18 cellular contexts compared by ENCODE assay signal in genomic region chr17:35065880-35066279, GRCh38. TPM values are rescaled to one million over a fixed set of nuclear protein-coding genes. Genes with fewer than 3 reads are reported as not detected.
"Had no signal": no experiment of that assay in that cellular context is flagged by ENCODE, and none has a peak within 500 bp of the region (broad histone marks: within the 10 kb centered on the region; RNA-seq: fewer than 3 reads in every experiment).

No MANE protein-coding gene starts in this region.

- H3K27me3 Mint-ChIP-seq: activated CD4-positive, alpha-beta T cell treated with anti-CD3 and anti-CD28 coated beads, Interleukin-2, amount 10 ng/mL, durations not matched to agents 24 days and 14 days; naive thymus-derived CD8-positive, alpha-beta T cell; stimulated activated naive B cell treated with anti-CD40 and anti-IgM and Interleukin-4, amounts not matched to agents 10 μg/mL and 1 μg/mL and 100 μg/mL, for 72 hours had no signal

- H3K4me3 ChIP-seq: cardiac muscle cell, right atrium auricular region, transverse colon had no signal

- H3K4me3 Mint-ChIP-seq: activated CD4-positive, alpha-beta T cell treated with anti-CD3 and anti-CD28 coated beads, Interleukin-2, amount 10 ng/mL, durations not matched to agents 24 days and 14 days; stimulated activated naive B cell treated with anti-CD40 and anti-IgM and Interleukin-4, amounts not matched to agents 10 μg/mL and 1 μg/mL and 100 μg/mL, for 72 hours had no signal

- H3K27ac ChIP-seq: cardiac muscle cell, right atrium auricular region had no signal

- ATAC-seq: esophagus mucosa; naive thymus-derived CD8-positive, alpha-beta T cell; stimulated activated naive B cell treated with anti-CD40 and anti-IgM and Interleukin-4, amounts not matched to agents 10 μg/mL and 1 μg/mL and 100 μg/mL, for 72 hours had no signal

- H3K27me3 ChIP-seq: cardiac muscle cell, right atrium auricular region, transverse colon had no signal

- H3K36me3 ChIP-seq: cardiac muscle cell, right atrium auricular region, transverse colon had no signal

- H3K9me3 ChIP-seq: right atrium auricular region, transverse colon had no signal

- H3K27ac Mint-ChIP-seq: activated CD4-positive, alpha-beta T cell treated with anti-CD3 and anti-CD28 coated beads, Interleukin-2, amount 10 ng/mL, durations not matched to agents 24 days and 14 days; stimulated activated naive B cell treated with anti-CD40 and anti-IgM and Interleukin-4, amounts not matched to agents 10 μg/mL and 1 μg/mL and 100 μg/mL, for 72 hours had no signal

- H3K9me3 Mint-ChIP-seq: naive thymus-derived CD8-positive, alpha-beta T cell; stimulated activated naive B cell treated with anti-CD40 and anti-IgM and Interleukin-4, amounts not matched to agents 10 μg/mL and 1 μg/mL and 100 μg/mL, for 72 hours had no signal

- DNase-seq: activated CD4-positive, alpha-beta T cell treated with anti-CD3 and anti-CD28 coated beads, Interleukin-2, amount 10 ng/mL, durations not matched to agents 24 days and 14 days; activated CD4-positive, CD25-positive, alpha-beta regulatory T cell; activated CD8-positive, alpha-beta memory T cell treated with anti-CD3 and anti-CD28 coated beads for 24 hours; activated naive CD4-positive, alpha-beta T cell treated with anti-CD3 and anti-CD28 coated beads, Interleukin-2, amount 50 U/mL, for 16 hours; activated T-cell treated with anti-CD3 and anti-CD28 coated beads for 4 hours; mammary epithelial cell; naive thymus-derived CD8-positive, alpha-beta T cell; nucleus accumbens; stimulated activated CD4-positive, alpha-beta T cell treated with anti-CD3 and anti-CD28 coated beads, Interleukin-2, amount 100 ng/mL, for 48 hours; stimulated activated naive B cell treated with anti-CD40 and anti-IgM and Interleukin-4, amounts not matched to agents 10 μg/mL and 1 μg/mL and 100 μg/mL, for 72 hours; transverse colon had no signal

RNA-seq across cellular contexts. Expression of gene FNDC8, which starts 55.5 kb away (rescaled TPM):
- total RNA-seq: activated CD4-positive, alpha-beta T cell treated with anti-CD3 and anti-CD28 coated beads, Interleukin-2, amount 10 ng/mL, durations not matched to agents 24 days and 14 days; cardiac muscle cell; esophagus mucosa; mammary epithelial cell; mucosa of gallbladder; naive thymus-derived CD8-positive, alpha-beta T cell; posterior vena cava; right atrium auricular region; skeletal muscle tissue; T-helper 2 cell treated with Interferon-gamma antibody and Interleukin-4, amounts not matched to agents 100 ng/mL and 5 ng/mL, for 36 hours; transverse colon had no signal
- polyA plus RNA-seq: cardiac muscle cell; mammary epithelial cell; naive thymus-derived CD8-positive, alpha-beta T cell had no signal
